ENCODE assay signal across 8 cellular contexts in the genomic region with DNA sequence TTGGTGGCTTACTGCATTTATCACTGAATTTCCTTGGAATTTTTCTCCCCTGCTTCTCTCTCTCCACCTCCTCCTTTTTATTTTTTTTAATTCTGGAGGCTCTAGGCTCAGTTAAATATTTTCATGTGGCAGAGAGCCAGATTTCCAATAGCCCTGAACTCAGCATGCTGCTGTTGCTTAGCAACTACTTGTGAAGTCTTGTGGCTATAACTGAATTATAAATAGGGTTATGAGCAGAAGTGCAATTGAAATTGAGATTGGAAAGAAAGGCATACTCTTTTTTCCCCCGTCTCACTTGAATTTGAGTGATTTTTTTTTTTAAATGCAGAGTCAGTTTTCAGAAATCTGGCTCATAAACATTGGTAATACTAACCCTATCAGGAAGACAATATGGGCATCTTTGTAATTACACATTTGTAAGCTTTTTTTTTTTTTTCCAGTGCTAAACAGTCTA. TPM values are rescaled to one million over a fixed set of nuclear protein-coding genes. Genes with fewer than 3 reads are reported as not detected.
DNase-seq lines count a peak whose midpoint lies in the region; ATAC-seq, FAIRE-seq and TF ChIP-seq lines count a peak whose summit lies in the region.

No MANE protein-coding gene starts in this region.

- peaks cover 4% of the 10 kb centered on the region for H3K9me3 Mint-ChIP-seq in activated CD4-positive, alpha-beta T cell treated with anti-CD3 and anti-CD28 coated beads for 36 hours (ENCODE audit: low read depth)
- no peaks in the 10 kb centered on the region for H3K9me3 Mint-ChIP-seq in stimulated activated naive CD8-positive, alpha-beta T cell treated with anti-CD3 and anti-CD28 coated beads, Interleukin-15, Interleukin-2, amounts not matched to agents 100 ng/mL and 50 ng/mL, for 24 hours
- no peaks in the 10 kb centered on the region for H3K9me3 Mint-ChIP-seq in Caco-2 (ENCODE audit: unreplicated experiment)

- in situ Hi-C loops in GM12878 (cut with MboI): no loop called here

- H3K9ac ChIP-seq in GM12878 (ENCODE audit: control insufficient read depth, insufficient read depth, low read length): 0 out of 2 replicates have a peak overlapping the region, but pooled peaks have one; percentile 9

- H3K27ac Mint-ChIP-seq in activated CD4-positive, alpha-beta T cell treated with anti-CD3 and anti-CD28 coated beads for 36 hours: peak overlapping the region; percentile 83
- H3K27ac Mint-ChIP-seq in stimulated activated naive CD8-positive, alpha-beta T cell treated with anti-CD3 and anti-CD28 coated beads, Interleukin-15, Interleukin-2, amounts not matched to agents 100 ng/mL and 50 ng/mL, for 24 hours: peak overlapping the region; percentile 86
- no peak overlapping the region for H3K27ac Mint-ChIP-seq in Caco-2 (ENCODE audit: unreplicated experiment)

- no peak overlapping the region for H2AFZ ChIP-seq in GM12878 (ENCODE audit: control insufficient read depth, low read depth, low read length)

- no peaks in the 10 kb centered on the region for H4K20me1 ChIP-seq in GM12878 (ENCODE audit: control insufficient read depth, insufficient read depth)

- peaks cover 26% of the 10 kb centered on the region for H3K9me3 ChIP-seq in GM12878 (replicated peaks; ENCODE audit: control insufficient read depth, insufficient read depth, low read length)
- no peaks in the 10 kb centered on the region for H3K9me3 ChIP-seq in Caco-2

- H3K36me3 ChIP-seq in GM12878 (ENCODE audit: control insufficient read depth in 2 of 2, insufficient read depth in 2 of 2, low read length in 1 of 2): peaks cover 0 to 2% of the 10 kb centered on the region in 2 experiments; a peak in 1 of 4 replicates
- no peaks in the 10 kb centered on the region for H3K36me3 ChIP-seq in Caco-2 (ENCODE audit: control insufficient read depth, insufficient read depth, low read length)

- no peak for DNase-seq in activated CD4-positive, alpha-beta T cell treated with anti-CD3 and anti-CD28 coated beads for 36 hours
- DNase-seq in activated CD4-positive, alpha-beta T cell treated with anti-CD3 and anti-CD28 coated beads, Interleukin-2, amount 50 U/mL, for 48 hours: no peak
- DNase-seq in NCI-H226 (peak; percentile 83), GM12878 (ENCODE audit: low read depth, low spot score) (peak; percentile 49), Caco-2 (no peak)

- TF ChIP-seq CTCF in GM12878 (IDR thresholded peaks at IDR 0.05 in 2 of 3, conservative IDR thresholded peaks at IDR 0.05 in 1 of 3; ENCODE audit: control insufficient read depth in 2 of 3, extremely low read depth in 1 of 3, insufficient read depth in 1 of 3, low read depth in 3 of 3, low read length in 3 of 3): no peak
- no peak for TF ChIP-seq CTCF in Caco-2 (IDR thresholded peaks at IDR 0.05; ENCODE audit: insufficient read depth in 1 of 2, low read depth in 1 of 2, low read length in 1 of 2, severe bottlenecking in 1 of 2, unreplicated experiment in 1 of 2)

- H3K4me3 ChIP-seq in GM12878 (peak overlapping the region; percentile 13; the same call in 1 of the 2 replicates), Caco-2 (ENCODE audit: low read depth, low read length) (no peak overlapping the region)

- no peaks in the 10 kb centered on the region for H3K27me3 Mint-ChIP-seq in activated CD4-positive, alpha-beta T cell treated with anti-CD3 and anti-CD28 coated beads for 36 hours
- H3K27me3 Mint-ChIP-seq in stimulated activated naive CD8-positive, alpha-beta T cell treated with anti-CD3 and anti-CD28 coated beads, Interleukin-15, Interleukin-2, amounts not matched to agents 100 ng/mL and 50 ng/mL, for 24 hours: no peaks in the 10 kb centered on the region
- H3K27me3 Mint-ChIP-seq in Caco-2 (ENCODE audit: insufficient read depth, unreplicated experiment): no peaks in the 10 kb centered on the region

- H3K36me3 Mint-ChIP-seq in activated CD4-positive, alpha-beta T cell treated with anti-CD3 and anti-CD28 coated beads for 36 hours (ENCODE audit: low read depth): peaks cover 30% of the 10 kb centered on the region
- peaks cover 42% of the 10 kb centered on the region for H3K36me3 Mint-ChIP-seq in stimulated activated naive CD8-positive, alpha-beta T cell treated with anti-CD3 and anti-CD28 coated beads, Interleukin-15, Interleukin-2, amounts not matched to agents 100 ng/mL and 50 ng/mL, for 24 hours (ENCODE audit: low read depth)
- H3K36me3 Mint-ChIP-seq in Caco-2 (ENCODE audit: insufficient read depth, unreplicated experiment): peaks cover 14% of the 10 kb centered on the region

- 8% methylated on average over 1 of the region's 1 CpG for WGBS in GM12878 (ENCODE audit: insufficient coverage, insufficient replicate concordance, low lambda C conversion rate, missing lambda C conversion rate)

- peaks cover 77% of the 10 kb centered on the region for H3K4me1 Mint-ChIP-seq in activated CD4-positive, alpha-beta T cell treated with anti-CD3 and anti-CD28 coated beads for 36 hours
- peaks cover 88% of the 10 kb centered on the region for H3K4me1 Mint-ChIP-seq in stimulated activated naive CD8-positive, alpha-beta T cell treated with anti-CD3 and anti-CD28 coated beads, Interleukin-15, Interleukin-2, amounts not matched to agents 100 ng/mL and 50 ng/mL, for 24 hours (ENCODE audit: low read depth)
- no peaks in the 10 kb centered on the region for H3K4me1 Mint-ChIP-seq in Caco-2 (ENCODE audit: low read depth, unreplicated experiment)

- CTCF ChIA-PET in activated CD4-positive, alpha-beta T cell treated with anti-CD3 and anti-CD28 coated beads for 36 hours (lab: Charles Lee): interaction anchor here (4.2 kb wide), 1 partner anchor 11 kb away, joined by 18 read pairs; no protein-coding TSS in a partner anchor
- CTCF ChIA-PET in GM12878 (lab: Yijun Ruan, JAX): interaction anchor here (1.5 to 3.0 kb wide), 2 partner anchors 10 to 18 kb away, joined by 3 to 11 read pairs; no protein-coding TSS in a partner anchor
- CTCF ChIA-PET in Caco-2 (lab: Charles Lee): no interaction called here

- ATAC-seq in activated CD4-positive, alpha-beta T cell treated with anti-CD3 and anti-CD28 coated beads for 36 hours: peak; percentile 39
- ATAC-seq in HG03108 (IDR thresholded peaks at IDR 0.05; ENCODE audit: unreplicated experiment): peak; percentile 54
- ATAC-seq in GM12878: peak; percentile 75

- POLR2A ChIA-PET in activated CD4-positive, alpha-beta T cell treated with anti-CD3 and anti-CD28 coated beads for 36 hours (lab: Charles Lee): interaction anchor here (0.7 kb wide), 1 partner anchor 9 kb away, joined by 3 read pairs; no protein-coding TSS in a partner anchor
- POLR2A ChIA-PET in GM12878 (lab: Charles Lee) (interaction anchor here (1.1 to 1.6 kb wide), 3 partner anchors 18 to 48 kb away, joined by 3 to 4 read pairs (median 3); no protein-coding TSS in a partner anchor), Caco-2 (lab: Charles Lee) (no interaction called here)

- BruUV-seq in GM12878 (replicated peaks; lab: Mats Ljungman, UMichigan) (TSS peak; percentile 3), Caco-2 (replicated peaks; lab: Mats Ljungman, UMichigan) (no TSS peak)

- H3K4me1 ChIP-seq in GM12878 (ENCODE audit: control insufficient read depth, insufficient read depth, low read length): peaks cover 3% of the 10 kb centered on the region; the same call in 1 of the 2 replicates
- H3K4me1 ChIP-seq in Caco-2: no peaks in the 10 kb centered on the region

- no peak for TF ChIP-seq EP300 in GM12878 (IDR thresholded peaks at IDR 0.05; ENCODE audit: borderline replicate concordance in 1 of 2, control insufficient read depth in 1 of 2, low read depth in 2 of 2, low read length in 2 of 2)

- peak overlapping the region; percentile 77 for H3K27ac ChIP-seq in GM12878 (ENCODE audit: control insufficient read depth, insufficient read depth)

- no peak for TF ChIP-seq RAD21 in GM12878 (IDR thresholded peaks at IDR 0.05; ENCODE audit: insufficient read depth, low read depth, low read length)

- peak overlapping the region; percentile 19 for H3K4me2 ChIP-seq in GM12878 (ENCODE audit: control insufficient read depth, insufficient read depth)

- TF ChIP-seq POLR2A in GM12878 (IDR thresholded peaks at IDR 0.05; ENCODE audit: low read depth, low read length): no peak

- H3K27me3 ChIP-seq in GM12878 (replicated peaks in 1 of 2; ENCODE audit: control insufficient read depth in 2 of 2, insufficient read depth in 2 of 2, low read length in 1 of 2) (no peaks in the 10 kb centered on the region), Caco-2 (replicated peaks; ENCODE audit: control insufficient read depth, insufficient read depth, low read length) (no peaks in the 10 kb centered on the region)

- intact Hi-C loops in activated CD4-positive, alpha-beta T cell treated with anti-CD3 and anti-CD28 coated beads for 36 hours (cut with DNase I, micrococcal nuclease): no loop called here
- intact Hi-C loops in GM12878 (cut with micrococcal nuclease; ENCODE audit: unreplicated experiment): no loop called here
- intact Hi-C loops in Caco-2 (cut with micrococcal nuclease; ENCODE audit: unreplicated experiment): no loop called here

- H3K4me3 Mint-ChIP-seq in activated CD4-positive, alpha-beta T cell treated with anti-CD3 and anti-CD28 coated beads for 36 hours: peak overlapping the region; percentile 33
- H3K4me3 Mint-ChIP-seq in stimulated activated naive CD8-positive, alpha-beta T cell treated with anti-CD3 and anti-CD28 coated beads, Interleukin-15, Interleukin-2, amounts not matched to agents 100 ng/mL and 50 ng/mL, for 24 hours: peak overlapping the region; percentile 68
- H3K4me3 Mint-ChIP-seq in Caco-2 (ENCODE audit: unreplicated experiment): no peak overlapping the region

- H3K79me2 ChIP-seq in GM12878 (ENCODE audit: control insufficient read depth, insufficient read depth, low read length): peaks cover 96% of the 10 kb centered on the region

- RAD21 ChIA-PET in GM12878 (lab: Charles Lee; ENCODE audit: unreplicated experiment): interaction anchor here (0.5 to 3.3 kb wide), 7 partner anchors 9 to 166 kb away, joined by 3 to 21 read pairs (median 4); partner anchors contain the start of gene ATF7IP

- SMC1A ChIA-PET in GM12878 (lab: Charles Lee; ENCODE audit: uncharacterized antibody, unreplicated experiment): interaction anchor here (0.7 to 2.7 kb wide), 9 partner anchors 8 to 166 kb away, joined by 3 to 29 read pairs (median 5); no protein-coding TSS in a partner anchor

- no peak for FAIRE-seq in GM12878 (lab: Jason Lieb, UNC)
- peak; percentile 100 for FAIRE-seq in islet of Langerhans (lab: Jason Lieb, UNC)

RNA-seq across cellular contexts. Expression of gene ATF7IP, which starts 38.3 kb away (rescaled TPM):
- 100 to 1,000 TPM in 1 of 2 experiments, 10 to 100 TPM in 1; 81.3 to 101 TPM for total RNA-seq in activated CD4-positive, alpha-beta T cell treated with anti-CD3 and anti-CD28 coated beads for 36 hours
- 252 TPM in 2 replicates for total RNA-seq in GM12878 (2013; cell fraction: nucleolus; rRNA removed)
- total RNA-seq in GM12878 (2014; rRNA removed): 27.8 and 34.7 TPM in 2 replicates
- 44.0 and 47.4 TPM in 2 replicates for total RNA-seq in GM12878 (2014; rRNA removed; fragmentation: Illumina TruSeq; extraction: Trizol)
- total RNA-seq in GM12878 (2021): 60.7 and 66.6 TPM in 2 replicates
- polyA plus RNA-seq in GM12878 (2011; ENCODE audit: low read depth): 10.0 TPM
- polyA plus RNA-seq in GM12878 (2011; rRNA removed): 19.6 and 25.2 TPM in 2 replicates
- polyA plus RNA-seq in GM12878 (2011; cell fraction: cytosol; rRNA removed): 15.2 and 23.1 TPM in 2 replicates
- 26.1 and 31.8 TPM in 2 replicates for polyA plus RNA-seq in GM12878 (2011; cell fraction: nucleus; rRNA removed)
- polyA plus RNA-seq in GM12878 (2012): 12.7 and 12.8 TPM in 2 replicates
- polyA plus RNA-seq in GM12878 (2014; fragmentation: Illumina TruSeq; extraction: Trizol): 31.9 and 39.3 TPM in 2 replicates
- 1 to 10 TPM; 6.2 to 8.1 TPM for polyA plus RNA-seq in GM12878 (2014; fragmentation: Nextera tagmentation; extraction: Ambion mirVana)
- polyA plus RNA-seq in GM12878 (2014; rRNA removed): 14.7 and 15.1 TPM in 2 replicates
- 10 to 100 TPM; 30.7 to 33.0 TPM for polyA plus RNA-seq in GM12878 (2016; fragmentation: Nextera tagmentation; extraction: Ambion mirVana)
- polyA minus RNA-seq in GM12878 (2011; rRNA and poly(A)+ RNA removed): 69.3 and 72.3 TPM in 2 replicates
- 30.3 and 30.6 TPM in 2 replicates for polyA minus RNA-seq in GM12878 (2011; cell fraction: cytosol; rRNA and poly(A)+ RNA removed)
- polyA minus RNA-seq in GM12878 (2011; cell fraction: nucleus; rRNA and poly(A)+ RNA removed): 51.4 and 78.9 TPM in 2 replicates
- 98.3 and 107 TPM in 2 replicates for total RNA-seq in Caco-2 (2022)

Comparison
In these comparisons a context has a peak if more than half of its experiments do, and no peak if none do; other contexts are left out.
1. DNase-seq: peak in NCI-H226 (single experiment) and GM12878 (single experiment); none in activated CD4-positive, alpha-beta T cell treated with anti-CD3 and anti-CD28 coated beads for 36 hours (single experiment), activated CD4-positive, alpha-beta T cell treated with anti-CD3 and anti-CD28 coated beads, Interleukin-2, amount 50 U/mL, for 48 hours (0 of 2) and Caco-2 (0 of 2).
2. Peak in every context shown above with its lines, with median percentiles within 50 percentile points of each other: ATAC-seq.